8 cellular contexts compared by ENCODE assay signal in the genomic region with DNA sequence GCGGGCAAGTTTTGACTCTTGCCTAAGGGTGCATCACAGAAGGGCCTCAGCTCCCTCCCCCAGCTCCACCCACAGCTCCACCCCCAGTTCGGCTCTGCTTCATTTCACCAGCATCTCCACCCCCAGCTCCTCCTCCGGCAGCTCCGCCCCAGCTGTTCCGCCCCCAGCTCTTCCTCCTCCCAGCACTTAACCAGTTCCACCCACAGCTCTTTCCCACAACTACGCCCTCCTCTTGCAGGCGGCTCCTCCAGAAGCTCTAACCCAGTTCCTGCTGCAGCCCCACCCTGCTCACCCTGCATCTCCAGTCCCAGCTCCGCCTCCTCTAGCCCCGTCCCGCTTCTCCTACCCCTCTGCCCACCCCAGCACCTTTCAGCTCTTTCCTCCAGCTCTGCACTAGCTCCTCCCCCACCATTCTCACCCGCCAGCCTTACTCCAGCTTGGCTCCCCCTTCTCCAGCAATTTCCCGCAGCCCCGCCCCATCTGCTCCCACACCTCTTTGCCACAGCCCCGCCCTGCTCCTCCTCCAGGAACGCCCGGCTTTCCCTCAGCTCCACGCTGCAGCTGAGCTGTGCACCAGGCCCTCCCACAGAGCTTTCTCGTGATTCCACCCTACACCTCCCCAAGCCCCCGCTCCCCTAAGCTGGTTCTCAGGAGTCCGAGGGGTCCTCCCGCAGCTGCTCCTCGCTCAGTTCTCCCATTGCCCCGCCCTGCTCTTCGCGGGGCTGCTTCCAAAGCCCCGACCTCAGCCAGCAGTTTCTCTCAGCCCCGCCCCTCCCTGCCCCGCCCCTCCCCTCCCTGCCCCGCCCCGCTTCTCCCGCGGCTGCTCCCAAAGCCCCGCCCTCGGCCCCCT.
DNase-seq lines count a peak whose midpoint lies in the region; ATAC-seq lines count a peak whose summit lies in the region.

No MANE protein-coding gene starts in this region.

- DNase-seq in AML-193 (lab: John Stamatoyannopoulos, UW) (peak; percentile 61 to 71), GM19238 (ENCODE audit: insufficient read length, low spot score) (peak; percentile 46), NCI-H524 (lab: John Stamatoyannopoulos, UW) (peak; percentile 86 to 93), left kidney (ENCODE audit: low read depth, low spot score) (peak; percentile 96)
- peak; percentile 82 to 84 for DNase-seq in activated CD4-positive, alpha-beta T cell treated with anti-CD3 and anti-CD28 coated beads for 4 hours
- DNase-seq in stimulated activated CD4-positive, alpha-beta T cell treated with anti-CD3 and anti-CD28 coated beads, Interleukin-2, amount 100 ng/mL, for 24 hours: peak; percentile 77 to 83

- H3K27ac ChIP-seq in cingulate gyrus (ENCODE audit: low read depth, low read length): peak overlapping the region; percentile 75

- peak; percentile 43 for ATAC-seq in HG03439 (IDR thresholded peaks at IDR 0.05; ENCODE audit: unreplicated experiment)

Comparison
In these comparisons a context has a peak if more than half of its experiments do, and no peak if none do; other contexts are left out.
1. Peak in every context shown above with its lines: DNase-seq, ATAC-seq and H3K27ac ChIP-seq.
2. DNase-seq: peak in every context shown above with its lines; median percentile 96 in left kidney; 90 in NCI-H524; 83 in activated CD4-positive, alpha-beta T cell treated with anti-CD3 and anti-CD28 coated beads for 4 hours; 80 in stimulated activated CD4-positive, alpha-beta T cell treated with anti-CD3 and anti-CD28 coated beads, Interleukin-2, amount 100 ng/mL, for 24 hours; 66 in AML-193; 46 in GM19238.